ENCODE assay signal across 4 cellular contexts in genomic region chr1:53883600-53883999, GRCh38. TPM values are rescaled to one million over a fixed set of nuclear protein-coding genes. Genes with fewer than 3 reads are reported as not detected.
"Had no signal": no experiment of that assay in that cellular context is flagged by ENCODE, and none has a peak within 500 bp of the region (broad histone marks: within the 10 kb centered on the region; RNA-seq: fewer than 3 reads in every experiment).

No MANE protein-coding gene starts in this region.

RNA-seq across cellular contexts. Expression of gene DIO1, which starts 10.4 kb away (rescaled TPM):
- total RNA-seq: LHCN-M2, M059J, MCF 10A, NCI-H460 had no signal
